Comparison of ENCODE assay signal across 11 cellular contexts in genomic region chr11:9753031-9753430, GRCh38.
DNase-seq lines count a peak whose midpoint lies in the region; ATAC-seq and TF ChIP-seq lines count a peak whose summit lies in the region.
"Had no signal": no experiment of that assay in that cellular context is flagged by ENCODE, and none has a peak within 500 bp of the region (broad histone marks: within the 10 kb centered on the region; RNA-seq: fewer than 3 reads in every experiment).

No MANE protein-coding gene starts in this region.

- intact Hi-C loops in esophagus squamous epithelium (cut with DNase I) (loop anchor here (10.0 kb wide), 1 partner anchor 572 kb away; no protein-coding TSS in a partner anchor), heart right ventricle (cut with DNase I) (loop anchor here in 4 of 10 donors (10.0 kb wide), 3 partner anchors 218 to 982 kb away; no protein-coding TSS in a partner anchor)

- peak; percentile 25 for DNase-seq in stimulated activated CD4-positive, alpha-beta T cell treated with anti-CD3 and anti-CD28 coated beads, Interleukin-1b, Interleukin-23, amount 100 ng/mL, for 48 hours
- DNase-seq in stimulated activated CD4-positive, alpha-beta T cell treated with anti-CD3 and anti-CD28 coated beads, Interleukin-4, amount 100 ng/mL, for 24 hours = no peak
- peak; percentile 74 for DNase-seq in RPMI7951 (ENCODE audit: low read depth)
- no peak for DNase-seq in esophagus squamous epithelium (lab: John Stamatoyannopoulos, UW)
- DNase-seq in COR-L47 (lab: John Stamatoyannopoulos, UW) = no peak
- DNase-seq in heart right ventricle = no peak
- DNase-seq in WERI-Rb-1 = no peak
- DNase-seq: dorsolateral prefrontal cortex, left lung had no signal

- H3K4me3 ChIP-seq in esophagus squamous epithelium = no peak overlapping the region
- no peak overlapping the region for H3K4me3 ChIP-seq in heart right ventricle
- H3K4me3 ChIP-seq in WERI-Rb-1 (ENCODE audit: low read depth, low read length) = no peak overlapping the region
- H3K4me3 ChIP-seq: dorsolateral prefrontal cortex, left lung, skin epidermis had no signal

- H3K9me3 ChIP-seq in esophagus squamous epithelium (no peaks in the 10 kb centered on the region), heart right ventricle (no peaks in the 10 kb centered on the region), WERI-Rb-1 (ENCODE audit: severe bottlenecking) (no peaks in the 10 kb centered on the region)
- H3K9me3 ChIP-seq: left lung had no signal

- TF ChIP-seq CTCF in esophagus squamous epithelium (IDR thresholded peaks at IDR 0.05) (no peak), heart right ventricle (IDR thresholded peaks at IDR 0.05) (no peak), WERI-Rb-1 (IDR thresholded peaks at IDR 0.05; ENCODE audit: low read depth, low read length) (no peak)

- H3K27ac ChIP-seq in esophagus squamous epithelium (peak overlapping the region in 3 of 4 donors; percentile 72 to 94 (median 91)), heart right ventricle (no peak overlapping the region), WERI-Rb-1 (no peak overlapping the region)
- H3K27ac ChIP-seq: dorsolateral prefrontal cortex, left lung had no signal

- H3K27me3 ChIP-seq in esophagus squamous epithelium (no peaks in the 10 kb centered on the region), heart right ventricle (no peaks in the 10 kb centered on the region), WERI-Rb-1 (ENCODE audit: insufficient read depth, low read depth, severe bottlenecking) (no peaks in the 10 kb centered on the region)
- H3K27me3 ChIP-seq: dorsolateral prefrontal cortex, left lung had no signal

- H3K36me3 ChIP-seq in esophagus squamous epithelium (peaks cover 0 to 29% (median 7%) of the 10 kb centered on the region in 3 donors), heart right ventricle (peaks cover 0 to 45% (median 6%) of the 10 kb centered on the region in 9 donors), WERI-Rb-1 (peaks cover 3% of the 10 kb centered on the region; the same call in 1 of the 2 replicates)

- H3K4me1 ChIP-seq in esophagus squamous epithelium (peaks cover 25 to 71% (median 33%) of the 10 kb centered on the region in 3 donors), heart right ventricle (peaks cover 0 to 59% (median 40%) of the 10 kb centered on the region in 9 donors)

- ATAC-seq in HG03439 (IDR thresholded peaks at IDR 0.05; ENCODE audit: unreplicated experiment) = no peak
- no peak for ATAC-seq in heart right ventricle
- ATAC-seq: left lung had no signal

- TF ChIP-seq POLR2A in esophagus squamous epithelium (IDR thresholded peaks at IDR 0.05) = no peak

- 21 to 22% methylated on average over 3 of the region's 3 CpGs for WGBS in esophagus squamous epithelium, 2 donors
- WGBS in heart right ventricle, 2 donors = 83 to 90% methylated on average over 3 of the region's 3 CpGs

Comparison
In these comparisons a context has a peak if more than half of its experiments do, and no peak if none do; other contexts are left out.
1. DNase-seq: peak in stimulated activated CD4-positive, alpha-beta T cell treated with anti-CD3 and anti-CD28 coated beads, Interleukin-1b, Interleukin-23, amount 100 ng/mL, for 48 hours (single experiment) and RPMI7951 (single experiment); none in stimulated activated CD4-positive, alpha-beta T cell treated with anti-CD3 and anti-CD28 coated beads, Interleukin-4, amount 100 ng/mL, for 24 hours (single experiment), esophagus squamous epithelium (single experiment), COR-L47 (single experiment), heart right ventricle (0 of 2) and WERI-Rb-1 (single experiment).
2. H3K27ac ChIP-seq: peak in esophagus squamous epithelium (3 of 4); none in heart right ventricle (0 of 10) and WERI-Rb-1 (single experiment).